Comparison of ENCODE assay signal across 2 cellular contexts in the genomic region with DNA sequence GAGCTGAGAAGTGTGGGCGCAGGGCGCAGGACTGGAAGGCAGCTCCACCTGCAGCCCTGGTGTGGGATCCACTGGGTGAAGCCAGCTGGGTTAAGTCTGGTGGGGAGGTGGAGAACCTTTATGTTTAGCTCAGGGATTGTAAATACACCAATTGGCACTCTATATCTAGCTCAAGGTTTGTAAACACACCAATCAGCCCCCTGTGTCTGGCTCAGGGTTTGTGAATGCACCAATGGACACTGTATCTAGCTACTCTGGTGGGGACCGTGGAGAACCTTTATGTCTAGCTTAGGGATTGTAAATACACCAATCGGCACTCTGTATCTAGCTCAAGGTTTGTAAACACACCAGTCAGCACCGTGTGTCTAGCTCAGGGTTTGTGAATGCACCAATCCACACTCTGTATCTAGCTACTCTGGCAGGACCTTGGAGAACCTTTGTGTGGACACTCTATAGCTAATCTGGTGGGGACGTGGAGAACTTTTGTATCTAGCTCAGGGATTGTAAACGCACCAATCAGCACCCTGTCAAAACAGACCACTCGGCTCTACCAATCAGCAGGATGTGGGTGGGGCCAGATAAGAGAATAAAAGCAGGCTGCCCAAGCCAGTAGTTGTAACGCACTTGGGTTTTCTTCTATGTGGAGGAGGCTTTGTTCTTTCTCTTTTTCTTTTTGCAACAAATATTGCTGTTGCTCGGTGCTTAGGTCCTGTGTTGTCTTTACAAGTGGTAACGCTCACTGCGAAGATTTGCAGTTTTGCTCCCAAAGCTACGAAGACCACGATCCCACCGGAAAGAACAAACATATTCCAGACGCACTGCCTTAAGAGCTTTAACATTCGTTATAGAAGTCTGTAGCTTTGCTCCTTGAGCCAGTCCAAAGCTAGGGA.
A peak's percentile ranks its signal among the peaks of the same experiment; 100 is the strongest.
TF ChIP-seq lines count a peak whose summit lies in the region.
"Not testable (repeated sequence)": the region's sequence is repeated elsewhere in the genome, so short reads cannot be mapped to it uniquely, and the experiment has no call there.

No MANE protein-coding gene starts in this region.

TF ChIP-seq in WTC11, 78 proteins besides CTCF, POLR2A, EP300 and RAD21:
- TF ChIP-seq GABPB1 (CRISPR knock-in tag; IDR thresholded peaks at IDR 0.05) (peak; percentile 11; the same call in 1 of the 2 replicates), NFYB (CRISPR knock-in tag; conservative IDR thresholded peaks at IDR 0.05; ENCODE audit: low read depth) (0 out of 2 replicates have a peak, but pooled peaks have one; percentile 56)

TF ChIP-seq in HepG2, 621 proteins besides CTCF, POLR2A, EP300 and RAD21 (continues in another document):
- TF ChIP-seq CBX5 (CRISPR knock-in tag; IDR thresholded peaks at IDR 0.05; ENCODE audit: borderline replicate concordance) (0 out of 2 replicates have a peak, but pooled peaks have one; percentile 31), ZNF431 (CRISPR knock-in tag; IDR thresholded peaks at IDR 0.05; ENCODE audit: borderline replicate concordance, low read depth) (peak; percentile 36; the same call in 1 of the 2 replicates), ZNF703 (CRISPR knock-in tag; IDR thresholded peaks at IDR 0.05; ENCODE audit: borderline replicate concordance) (peak; percentile 74; the same call in 1 of the 2 replicates), REPIN1 (CRISPR knock-in tag; IDR thresholded peaks at IDR 0.05; ENCODE audit: borderline replicate concordance, low read depth) (peak; percentile 83; the same call in 1 of the 2 replicates), CHD2 (IDR thresholded peaks at IDR 0.05; ENCODE audit: low read depth, low read length) (peak; percentile 29; the same call in 1 of the 2 replicates), ZNF430 (CRISPR knock-in tag; IDR thresholded peaks at IDR 0.05) (0 out of 2 replicates have a peak, but pooled peaks have one; percentile 60), MXD4 (CRISPR knock-in tag; IDR thresholded peaks at IDR 0.05) (peak; percentile 30; the same call in 1 of the 2 replicates), ZC3H13 (CRISPR knock-in tag; IDR thresholded peaks at IDR 0.05) (0 out of 2 replicates have a peak, but pooled peaks have one; percentile 71), NCOA2 (CRISPR knock-in tag; IDR thresholded peaks at IDR 0.05) (peak; percentile 27), TEAD3 (CRISPR knock-in tag; optimal IDR thresholded peaks at IDR 0.05; ENCODE audit: borderline replicate concordance) (peak; percentile 36), RFXANK (CRISPR knock-in tag; IDR thresholded peaks at IDR 0.05) (0 out of 2 replicates have a peak, but pooled peaks have one; percentile 11), SKI (IDR thresholded peaks at IDR 0.05; ENCODE audit: partially characterized antibody) (peak; percentile 6), ZNF264 (CRISPR knock-in tag; IDR thresholded peaks at IDR 0.05) (peak; percentile 71; the same call in 1 of the 2 replicates), ZMYM4 (CRISPR knock-in tag; IDR thresholded peaks at IDR 0.05) (peak; percentile 92), KMT2B (CRISPR knock-in tag; IDR thresholded peaks at IDR 0.05) (peak; percentile 39; the same call in 1 of the 2 replicates), SSRP1 (CRISPR knock-in tag; IDR thresholded peaks at IDR 0.05) (peak; percentile 66; the same call in 1 of the 2 replicates), SMYD3 (CRISPR knock-in tag; IDR thresholded peaks at IDR 0.05) (peak; percentile 65; the same call in 1 of the 2 replicates), ZNF501 (CRISPR knock-in tag; IDR thresholded peaks at IDR 0.05) (peak; percentile 78; the same call in 1 of the 2 replicates), POLR2AphosphoS5 (IDR thresholded peaks at IDR 0.05; ENCODE audit: low read depth, low read length) (peak; percentile 90), ZNF780A (CRISPR knock-in tag; IDR thresholded peaks at IDR 0.05) (peak; percentile 72; the same call in 1 of the 2 replicates), CBX1 (IDR thresholded peaks at IDR 0.05; ENCODE audit: low read depth) (peak; percentile 96), GZF1 (CRISPR knock-in tag; IDR thresholded peaks at IDR 0.05) (peak; percentile 85; the same call in 1 of the 2 replicates), ONECUT2 (CRISPR knock-in tag; IDR thresholded peaks at IDR 0.05) (peak; percentile 10; the same call in 1 of the 2 replicates), FOXA1 (CRISPR knock-in tag; IDR thresholded peaks at IDR 0.05) (peak; percentile 30; the same call in 1 of the 2 replicates), ZNF335 (CRISPR knock-in tag; IDR thresholded peaks at IDR 0.05) (peak; percentile 73; the same call in 1 of the 2 replicates), KLF11 (CRISPR knock-in tag; IDR thresholded peaks at IDR 0.05) (peak; percentile 76; the same call in 1 of the 2 replicates), ZBTB3 (CRISPR knock-in tag; IDR thresholded peaks at IDR 0.05; ENCODE audit: borderline replicate concordance, low read depth) (0 out of 2 replicates have a peak, but pooled peaks have one; percentile 30), MZF1 (CRISPR knock-in tag; IDR thresholded peaks at IDR 0.05; ENCODE audit: borderline replicate concordance) (0 out of 2 replicates have a peak, but pooled peaks have one; percentile 31), ZNF746 (CRISPR knock-in tag; IDR thresholded peaks at IDR 0.05) (0 out of 2 replicates have a peak, but pooled peaks have one; percentile 43), ZNF720 (CRISPR knock-in tag; IDR thresholded peaks at IDR 0.05) (peak; percentile 72; the same call in 1 of the 2 replicates), STAG1 (CRISPR knock-in tag; IDR thresholded peaks at IDR 0.05) (peak; percentile 22; the same call in 1 of the 2 replicates)
- TF ChIP-seq, protein P1, sequence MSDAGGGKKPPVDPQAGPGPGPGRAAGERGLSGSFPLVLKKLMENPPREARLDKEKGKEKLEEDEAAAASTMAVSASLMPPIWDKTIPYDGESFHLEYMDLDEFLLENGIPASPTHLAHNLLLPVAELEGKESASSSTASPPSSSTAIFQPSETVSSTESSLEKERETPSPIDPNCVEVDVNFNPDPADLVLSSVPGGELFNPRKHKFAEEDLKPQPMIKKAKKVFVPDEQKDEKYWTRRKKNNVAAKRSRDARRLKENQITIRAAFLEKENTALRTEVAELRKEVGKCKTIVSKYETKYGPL (CRISPR knock-in tag; IDR thresholded peaks at IDR 0.05): peak; percentile 65; the same call in 1 of the 2 replicates
- TF ChIP-seq, protein P2, sequence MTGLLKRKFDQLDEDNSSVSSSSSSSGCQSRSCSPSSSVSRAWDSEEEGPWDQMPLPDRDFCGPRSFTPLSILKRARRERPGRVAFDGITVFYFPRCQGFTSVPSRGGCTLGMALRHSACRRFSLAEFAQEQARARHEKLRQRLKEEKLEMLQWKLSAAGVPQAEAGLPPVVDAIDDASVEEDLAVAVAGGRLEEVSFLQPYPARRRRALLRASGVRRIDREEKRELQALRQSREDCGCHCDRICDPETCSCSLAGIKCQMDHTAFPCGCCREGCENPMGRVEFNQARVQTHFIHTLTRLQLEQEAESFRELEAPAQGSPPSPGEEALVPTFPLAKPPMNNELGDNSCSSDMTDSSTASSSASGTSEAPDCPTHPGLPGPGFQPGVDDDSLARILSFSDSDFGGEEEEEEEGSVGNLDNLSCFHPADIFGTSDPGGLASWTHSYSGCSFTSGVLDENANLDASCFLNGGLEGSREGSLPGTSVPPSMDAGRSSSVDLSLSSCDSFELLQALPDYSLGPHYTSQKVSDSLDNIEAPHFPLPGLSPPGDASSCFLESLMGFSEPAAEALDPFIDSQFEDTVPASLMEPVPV (CRISPR knock-in tag; IDR thresholded peaks at IDR 0.05): peak; percentile 75
- TF ChIP-seq, protein P3, sequence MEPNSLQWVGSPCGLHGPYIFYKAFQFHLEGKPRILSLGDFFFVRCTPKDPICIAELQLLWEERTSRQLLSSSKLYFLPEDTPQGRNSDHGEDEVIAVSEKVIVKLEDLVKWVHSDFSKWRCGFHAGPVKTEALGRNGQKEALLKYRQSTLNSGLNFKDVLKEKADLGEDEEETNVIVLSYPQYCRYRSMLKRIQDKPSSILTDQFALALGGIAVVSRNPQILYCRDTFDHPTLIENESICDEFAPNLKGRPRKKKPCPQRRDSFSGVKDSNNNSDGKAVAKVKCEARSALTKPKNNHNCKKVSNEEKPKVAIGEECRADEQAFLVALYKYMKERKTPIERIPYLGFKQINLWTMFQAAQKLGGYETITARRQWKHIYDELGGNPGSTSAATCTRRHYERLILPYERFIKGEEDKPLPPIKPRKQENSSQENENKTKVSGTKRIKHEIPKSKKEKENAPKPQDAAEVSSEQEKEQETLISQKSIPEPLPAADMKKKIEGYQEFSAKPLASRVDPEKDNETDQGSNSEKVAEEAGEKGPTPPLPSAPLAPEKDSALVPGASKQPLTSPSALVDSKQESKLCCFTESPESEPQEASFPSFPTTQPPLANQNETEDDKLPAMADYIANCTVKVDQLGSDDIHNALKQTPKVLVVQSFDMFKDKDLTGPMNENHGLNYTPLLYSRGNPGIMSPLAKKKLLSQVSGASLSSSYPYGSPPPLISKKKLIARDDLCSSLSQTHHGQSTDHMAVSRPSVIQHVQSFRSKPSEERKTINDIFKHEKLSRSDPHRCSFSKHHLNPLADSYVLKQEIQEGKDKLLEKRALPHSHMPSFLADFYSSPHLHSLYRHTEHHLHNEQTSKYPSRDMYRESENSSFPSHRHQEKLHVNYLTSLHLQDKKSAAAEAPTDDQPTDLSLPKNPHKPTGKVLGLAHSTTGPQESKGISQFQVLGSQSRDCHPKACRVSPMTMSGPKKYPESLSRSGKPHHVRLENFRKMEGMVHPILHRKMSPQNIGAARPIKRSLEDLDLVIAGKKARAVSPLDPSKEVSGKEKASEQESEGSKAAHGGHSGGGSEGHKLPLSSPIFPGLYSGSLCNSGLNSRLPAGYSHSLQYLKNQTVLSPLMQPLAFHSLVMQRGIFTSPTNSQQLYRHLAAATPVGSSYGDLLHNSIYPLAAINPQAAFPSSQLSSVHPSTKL (CRISPR knock-in tag; IDR thresholded peaks at IDR 0.05): peak; percentile 33; the same call in 1 of the 2 replicates
- TF ChIP-seq, protein P4, sequence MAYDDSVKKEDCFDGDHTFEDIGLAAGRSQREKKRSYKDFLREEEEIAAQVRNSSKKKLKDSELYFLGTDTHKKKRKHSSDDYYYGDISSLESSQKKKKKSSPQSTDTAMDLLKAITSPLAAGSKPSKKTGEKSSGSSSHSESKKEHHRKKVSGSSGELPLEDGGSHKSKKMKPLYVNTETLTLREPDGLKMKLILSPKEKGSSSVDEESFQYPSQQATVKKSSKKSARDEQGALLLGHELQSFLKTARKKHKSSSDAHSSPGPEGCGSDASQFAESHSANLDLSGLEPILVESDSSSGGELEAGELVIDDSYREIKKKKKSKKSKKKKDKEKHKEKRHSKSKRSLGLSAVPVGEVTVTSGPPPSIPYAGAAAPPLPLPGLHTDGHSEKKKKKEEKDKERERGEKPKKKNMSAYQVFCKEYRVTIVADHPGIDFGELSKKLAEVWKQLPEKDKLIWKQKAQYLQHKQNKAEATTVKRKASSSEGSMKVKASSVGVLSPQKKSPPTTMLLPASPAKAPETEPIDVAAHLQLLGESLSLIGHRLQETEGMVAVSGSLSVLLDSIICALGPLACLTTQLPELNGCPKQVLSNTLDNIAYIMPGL (CRISPR knock-in tag; IDR thresholded peaks at IDR 0.05; ENCODE audit: borderline replicate concordance in 1 of 2, low read depth in 1 of 2): peak in 1 of 2 experiments; percentile 16; a peak in 1 of 4 replicates
- not testable (repeated sequence) for TF ChIP-seq FOXA1 (IDR thresholded peaks at IDR 0.05)
- TF ChIP-seq, protein P5, sequence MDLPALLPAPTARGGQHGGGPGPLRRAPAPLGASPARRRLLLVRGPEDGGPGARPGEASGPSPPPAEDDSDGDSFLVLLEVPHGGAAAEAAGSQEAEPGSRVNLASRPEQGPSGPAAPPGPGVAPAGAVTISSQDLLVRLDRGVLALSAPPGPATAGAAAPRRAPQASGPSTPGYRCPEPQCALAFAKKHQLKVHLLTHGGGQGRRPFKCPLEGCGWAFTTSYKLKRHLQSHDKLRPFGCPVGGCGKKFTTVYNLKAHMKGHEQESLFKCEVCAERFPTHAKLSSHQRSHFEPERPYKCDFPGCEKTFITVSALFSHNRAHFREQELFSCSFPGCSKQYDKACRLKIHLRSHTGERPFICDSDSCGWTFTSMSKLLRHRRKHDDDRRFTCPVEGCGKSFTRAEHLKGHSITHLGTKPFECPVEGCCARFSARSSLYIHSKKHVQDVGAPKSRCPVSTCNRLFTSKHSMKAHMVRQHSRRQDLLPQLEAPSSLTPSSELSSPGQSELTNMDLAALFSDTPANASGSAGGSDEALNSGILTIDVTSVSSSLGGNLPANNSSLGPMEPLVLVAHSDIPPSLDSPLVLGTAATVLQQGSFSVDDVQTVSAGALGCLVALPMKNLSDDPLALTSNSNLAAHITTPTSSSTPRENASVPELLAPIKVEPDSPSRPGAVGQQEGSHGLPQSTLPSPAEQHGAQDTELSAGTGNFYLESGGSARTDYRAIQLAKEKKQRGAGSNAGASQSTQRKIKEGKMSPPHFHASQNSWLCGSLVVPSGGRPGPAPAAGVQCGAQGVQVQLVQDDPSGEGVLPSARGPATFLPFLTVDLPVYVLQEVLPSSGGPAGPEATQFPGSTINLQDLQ (CRISPR knock-in tag; IDR thresholded peaks at IDR 0.05): 0 out of 2 replicates have a peak, but pooled peaks have one; percentile 47
- TF ChIP-seq, protein P6, sequence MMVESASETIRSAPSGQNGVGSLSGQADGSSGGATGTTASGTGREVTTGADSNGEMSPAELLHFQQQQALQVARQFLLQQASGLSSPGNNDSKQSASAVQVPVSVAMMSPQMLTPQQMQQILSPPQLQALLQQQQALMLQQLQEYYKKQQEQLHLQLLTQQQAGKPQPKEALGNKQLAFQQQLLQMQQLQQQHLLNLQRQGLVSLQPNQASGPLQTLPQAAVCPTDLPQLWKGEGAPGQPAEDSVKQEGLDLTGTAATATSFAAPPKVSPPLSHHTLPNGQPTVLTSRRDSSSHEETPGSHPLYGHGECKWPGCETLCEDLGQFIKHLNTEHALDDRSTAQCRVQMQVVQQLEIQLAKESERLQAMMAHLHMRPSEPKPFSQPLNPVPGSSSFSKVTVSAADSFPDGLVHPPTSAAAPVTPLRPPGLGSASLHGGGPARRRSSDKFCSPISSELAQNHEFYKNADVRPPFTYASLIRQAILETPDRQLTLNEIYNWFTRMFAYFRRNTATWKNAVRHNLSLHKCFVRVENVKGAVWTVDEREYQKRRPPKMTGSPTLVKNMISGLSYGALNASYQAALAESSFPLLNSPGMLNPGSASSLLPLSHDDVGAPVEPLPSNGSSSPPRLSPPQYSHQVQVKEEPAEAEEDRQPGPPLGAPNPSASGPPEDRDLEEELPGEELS (CRISPR knock-in tag; IDR thresholded peaks at IDR 0.05): peak; percentile 30; the same call in 1 of the 2 replicates
- TF ChIP-seq, protein P7, sequence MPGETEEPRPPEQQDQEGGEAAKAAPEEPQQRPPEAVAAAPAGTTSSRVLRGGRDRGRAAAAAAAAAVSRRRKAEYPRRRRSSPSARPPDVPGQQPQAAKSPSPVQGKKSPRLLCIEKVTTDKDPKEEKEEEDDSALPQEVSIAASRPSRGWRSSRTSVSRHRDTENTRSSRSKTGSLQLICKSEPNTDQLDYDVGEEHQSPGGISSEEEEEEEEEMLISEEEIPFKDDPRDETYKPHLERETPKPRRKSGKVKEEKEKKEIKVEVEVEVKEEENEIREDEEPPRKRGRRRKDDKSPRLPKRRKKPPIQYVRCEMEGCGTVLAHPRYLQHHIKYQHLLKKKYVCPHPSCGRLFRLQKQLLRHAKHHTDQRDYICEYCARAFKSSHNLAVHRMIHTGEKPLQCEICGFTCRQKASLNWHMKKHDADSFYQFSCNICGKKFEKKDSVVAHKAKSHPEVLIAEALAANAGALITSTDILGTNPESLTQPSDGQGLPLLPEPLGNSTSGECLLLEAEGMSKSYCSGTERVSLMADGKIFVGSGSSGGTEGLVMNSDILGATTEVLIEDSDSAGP (CRISPR knock-in tag; IDR thresholded peaks at IDR 0.05; ENCODE audit: borderline replicate concordance): 0 out of 2 replicates have a peak, but pooled peaks have one; percentile 3
